1 cellular context compared by ENCODE assay signal in genomic region chr1:156623946-156624813, GRCh38.
A peak's percentile ranks its signal among the peaks of the same experiment; 100 is the strongest.
TF ChIP-seq lines count a peak whose summit lies in the region.

No MANE protein-coding gene starts in this region.

TF ChIP-seq in K562, 482 proteins besides CTCF, POLR2A, EP300 and RAD21 (continued from another document and continues in another):
- no peak for TF ChIP-seq ZBTB40 (IDR thresholded peaks at IDR 0.05)
- TF ChIP-seq ZBTB40 (CRISPR knock-in tag; IDR thresholded peaks at IDR 0.05) = no peak
- TF ChIP-seq DDX20 (tag; IDR thresholded peaks at IDR 0.05; ENCODE audit: low read depth) = no peak
- TF ChIP-seq PBX2 (CRISPR knock-in tag; IDR thresholded peaks at IDR 0.05; ENCODE audit: low read depth) = no peak
- no peak for TF ChIP-seq PBX2 (tag; conservative IDR thresholded peaks at IDR 0.05; ENCODE audit: low read depth)
- peak; percentile 58 for TF ChIP-seq PML (IDR thresholded peaks at IDR 0.05; ENCODE audit: low read length)
- TF ChIP-seq NFATC3 (IDR thresholded peaks at IDR 0.05) = no peak
- TF ChIP-seq ZBTB49 (CRISPR knock-in tag; IDR thresholded peaks at IDR 0.05; ENCODE audit: borderline replicate concordance) = 0 out of 2 replicates have a peak, but pooled peaks have one; percentile 55
- TF ChIP-seq IRF2 (CRISPR knock-in tag; IDR thresholded peaks at IDR 0.05) = no peak
- TF ChIP-seq LEF1 (IDR thresholded peaks at IDR 0.05) = no peak
- TF ChIP-seq KLF6 (CRISPR knock-in tag; IDR thresholded peaks at IDR 0.05; ENCODE audit: borderline replicate concordance) = no peak
- no peak for TF ChIP-seq GTF2E2 (tag; IDR thresholded peaks at IDR 0.05)
- no peak for TF ChIP-seq TCF3 (CRISPR knock-in tag; IDR thresholded peaks at IDR 0.05)
- TF ChIP-seq HIVEP1 (CRISPR knock-in tag; IDR thresholded peaks at IDR 0.05) = no peak
- TF ChIP-seq FOXA3 (CRISPR knock-in tag; conservative IDR thresholded peaks at IDR 0.05 in 1 of 2, IDR thresholded peaks at IDR 0.05 in 1 of 2) = peak in 1 of 2 experiments; percentile 30; a peak in 2 of 4 replicates
- no peak for TF ChIP-seq PRPF4 (IDR thresholded peaks at IDR 0.05; ENCODE audit: insufficient read depth, low read depth, low read length, poor library complexity, severe bottlenecking)
- no peak for TF ChIP-seq FOXJ3 (CRISPR knock-in tag; IDR thresholded peaks at IDR 0.05)
- no peak for TF ChIP-seq BCLAF1 (IDR thresholded peaks at IDR 0.05; ENCODE audit: borderline replicate concordance in 1 of 2, control insufficient read depth in 1 of 2, low read depth in 2 of 2, low read length in 1 of 2)
- TF ChIP-seq HDAC1 (IDR thresholded peaks at IDR 0.05) = peak in 1 of 2 experiments; percentile 13; a peak in 2 of 4 replicates
- no peak for TF ChIP-seq ZNF830 (CRISPR knock-in tag; IDR thresholded peaks at IDR 0.05)
- TF ChIP-seq CBFA2T2 (conservative IDR thresholded peaks at IDR 0.05) = no peak
- no peak for TF ChIP-seq TCF15 (CRISPR knock-in tag; IDR thresholded peaks at IDR 0.05)
- no peak for TF ChIP-seq THRA (IDR thresholded peaks at IDR 0.05)
- TF ChIP-seq ZNF398 (CRISPR knock-in tag; IDR thresholded peaks at IDR 0.05) = no peak
- peak; percentile 56 for TF ChIP-seq MYC (IDR thresholded peaks at IDR 0.05; ENCODE audit: low read depth, low read length)
- no peak for TF ChIP-seq MYC (CRISPR knock-in tag; IDR thresholded peaks at IDR 0.05; ENCODE audit: borderline replicate concordance, low read depth)
- TF ChIP-seq RUNX1 (IDR thresholded peaks at IDR 0.05; ENCODE audit: low read depth) = peak; percentile 42; the same call in 1 of the 2 replicates
- TF ChIP-seq NELFE (IDR thresholded peaks at IDR 0.05; ENCODE audit: insufficient read depth, insufficient read length) = no peak
- no peak for TF ChIP-seq MITF (IDR thresholded peaks at IDR 0.05)
- no peak for TF ChIP-seq ZNF512 (tag; IDR thresholded peaks at IDR 0.05)
- no peak for TF ChIP-seq ELF4 (CRISPR knock-in tag; IDR thresholded peaks at IDR 0.05)
